In the genomic region with DNA sequence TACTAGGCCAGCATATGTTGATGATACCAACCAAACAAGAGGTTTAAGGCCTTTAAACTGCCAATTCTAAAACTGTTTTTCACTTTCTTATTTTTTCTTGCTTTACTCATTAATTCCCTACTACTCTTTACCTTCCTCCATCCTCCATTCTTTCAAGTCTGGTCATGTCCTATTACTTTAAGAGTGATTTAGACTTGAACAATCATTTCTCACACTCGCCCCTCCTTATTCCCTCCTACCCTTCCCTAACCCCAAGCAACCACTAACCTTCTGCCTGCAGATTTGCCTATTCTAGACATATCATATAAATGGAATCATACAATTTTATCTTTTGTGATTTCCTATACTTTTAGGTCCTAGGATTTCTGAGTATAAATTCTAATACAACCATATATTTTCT, we compare ENCODE assay signal across 16 cellular contexts.
A peak's percentile ranks its signal among the peaks of the same experiment; 100 is the strongest.
DNase-seq lines count a peak whose midpoint lies in the region; ATAC-seq, FAIRE-seq and TF ChIP-seq lines count a peak whose summit lies in the region.
"Had no signal": no experiment of that assay in that cellular context is flagged by ENCODE, and none has a peak within 500 bp of the region (broad histone marks: within the 10 kb centered on the region; RNA-seq: fewer than 3 reads in every experiment).

No MANE protein-coding gene starts in this region.

- CTCF ChIA-PET in MCF 10A (lab: Yijun Ruan, JAX) = interaction anchor here (0.6 kb wide), 2 partner anchors 68 to 315 kb away, joined by 3 read pairs; no protein-coding TSS in a partner anchor
- CTCF ChIA-PET in GM10248 (lab: Yijun Ruan, JAX) = interaction anchor here (1.2 kb wide), 1 partner anchor 88 kb away, joined by 3 read pairs; no protein-coding TSS in a partner anchor

- POLR2A ChIA-PET in MCF 10A (lab: Yijun Ruan, JAX) (interaction anchor here (0.8 kb wide), 1 partner anchor 13 kb away, joined by 3 read pairs; no protein-coding TSS in a partner anchor), GM10248 (lab: Yijun Ruan, JAX) (no interaction called here)

- no peak overlapping the region for H3K4me3 ChIP-seq in breast epithelium
- no peak overlapping the region for H3K4me3 ChIP-seq in bronchial epithelial cell (ENCODE audit: low read depth, low read length)
- no peak overlapping the region for H3K4me3 ChIP-seq in MG63
- H3K4me3 ChIP-seq: BLaER1 treated with 17β-estradiol and CSF1 and Interleukin-3, amounts not matched to agents 10 nM and 100 nM; GM23338 had no signal

- H3K27me3 ChIP-seq in breast epithelium (no peaks in the 10 kb centered on the region), bronchial epithelial cell (ENCODE audit: control insufficient read depth, insufficient read depth, low read length) (no peaks in the 10 kb centered on the region), foreskin keratinocyte (no peaks in the 10 kb centered on the region), MG63 (no peaks in the 10 kb centered on the region)
- H3K27me3 ChIP-seq: BLaER1 treated with 17β-estradiol and CSF1 and Interleukin-3, amounts not matched to agents 10 nM and 100 nM had no signal

- ATAC-seq in foreskin keratinocyte (no peak), HG03196 (IDR thresholded peaks at IDR 0.05; ENCODE audit: unreplicated experiment) (no peak)
- ATAC-seq: CD8-positive, alpha-beta T cell; GM23338 had no signal

- H3K4me3 Mint-ChIP-seq in MCF 10A (ENCODE audit: unreplicated experiment) = no peak overlapping the region
- H3K4me3 Mint-ChIP-seq: B cell; CD8-positive, alpha-beta T cell; GM23338 had no signal

- H3K36me3 ChIP-seq in breast epithelium (peaks cover under 1% of the 10 kb centered on the region), bronchial epithelial cell (ENCODE audit: control insufficient read depth, insufficient read depth, low read length) (peaks cover 7% of the 10 kb centered on the region), MG63 (peaks cover 74% of the 10 kb centered on the region)

- H3K4me1 ChIP-seq in breast epithelium (no peaks in the 10 kb centered on the region), foreskin keratinocyte (peaks cover 6% of the 10 kb centered on the region)
- H3K4me1 ChIP-seq: BLaER1 treated with 17β-estradiol and CSF1 and Interleukin-3, amounts not matched to agents 10 nM and 100 nM had no signal

- H3K27ac ChIP-seq in breast epithelium = no peak overlapping the region
- no peak overlapping the region for H3K27ac ChIP-seq in foreskin keratinocyte
- H3K27ac ChIP-seq: BLaER1 treated with 17β-estradiol and CSF1 and Interleukin-3, amounts not matched to agents 10 nM and 100 nM had no signal

- FAIRE-seq in bronchial epithelial cell (lab: Jason Lieb, UNC) = no peak

- H3K27ac Mint-ChIP-seq in MCF 10A (ENCODE audit: low read depth, unreplicated experiment) = peak overlapping the region; percentile 50
- H3K27ac Mint-ChIP-seq: B cell; CD8-positive, alpha-beta T cell; GM23338 had no signal

- TF ChIP-seq CTCF in MCF 10A (IDR thresholded peaks at IDR 0.05; ENCODE audit: unreplicated experiment) (no peak), breast epithelium (IDR thresholded peaks at IDR 0.05) (no peak), bronchial epithelial cell (IDR thresholded peaks at IDR 0.05; ENCODE audit: insufficient read depth, low read length, severe bottlenecking) (no peak), foreskin keratinocyte (conservative IDR thresholded peaks at IDR 0.05) (no peak), GM10248 (IDR thresholded peaks at IDR 0.05; ENCODE audit: control extremely low read depth, extremely low read depth, low read depth, missing control alignments) (no peak)

- DNase-seq in MCF 10A (ENCODE audit: unreplicated experiment) = no peak
- DNase-seq in breast epithelium (ENCODE audit: low spot score in 2 of 2) = no peak
- peak; percentile 63 for DNase-seq in bronchial epithelial cell (ENCODE audit: low read depth)
- peak; percentile 12 to 39 for DNase-seq in foreskin keratinocyte
- no peak for DNase-seq in MG63
- DNase-seq in GM10248 (ENCODE audit: extremely low spot score) = no peak
- DNase-seq: Calu3; CD8-positive, alpha-beta T cell; DMS53; DND-41; EL; H7 had no signal

- no peaks in the 10 kb centered on the region for H3K9me3 ChIP-seq in breast epithelium
- no peaks in the 10 kb centered on the region; the same call in 1 of the 2 replicates for H3K9me3 ChIP-seq in MG63
- H3K9me3 ChIP-seq: BLaER1 treated with 17β-estradiol and CSF1 and Interleukin-3, amounts not matched to agents 10 nM and 100 nM had no signal

- no peaks in the 10 kb centered on the region for H3K9me3 Mint-ChIP-seq in MCF 10A (ENCODE audit: unreplicated experiment)
- H3K9me3 Mint-ChIP-seq: CD8-positive, alpha-beta T cell; GM23338 had no signal

- no TSS peak for BruUV-seq in MCF 10A (replicated peaks; lab: Mats Ljungman, UMichigan)

- H3K27me3 Mint-ChIP-seq in MCF 10A (ENCODE audit: insufficient read depth, unreplicated experiment) = no peaks in the 10 kb centered on the region
- H3K27me3 Mint-ChIP-seq: B cell had no signal

- TF ChIP-seq POLR2A in breast epithelium (IDR thresholded peaks at IDR 0.05) = no peak

- H3K36me3 Mint-ChIP-seq in MCF 10A (ENCODE audit: insufficient read depth, unreplicated experiment) = peaks cover 78% of the 10 kb centered on the region

- intact Hi-C loops in MCF 10A (cut with micrococcal nuclease) = no loop called here
- intact Hi-C loops in breast epithelium (cut with DNase I; ENCODE audit: low total_unique reads) = no loop called here

- peaks cover 11% of the 10 kb centered on the region for H3K4me1 Mint-ChIP-seq in MCF 10A (ENCODE audit: insufficient read depth, unreplicated experiment)
- H3K4me1 Mint-ChIP-seq: B cell, GM23338 had no signal

Comparison
In these comparisons a context has a peak if more than half of its experiments do, and no peak if none do; other contexts are left out.
1. DNase-seq: peak in bronchial epithelial cell (single experiment) and foreskin keratinocyte (2 of 2); none in MCF 10A (single experiment), breast epithelium (0 of 2), MG63 (single experiment) and GM10248 (single experiment).